14 cellular contexts compared by ENCODE assay signal in the genomic region with DNA sequence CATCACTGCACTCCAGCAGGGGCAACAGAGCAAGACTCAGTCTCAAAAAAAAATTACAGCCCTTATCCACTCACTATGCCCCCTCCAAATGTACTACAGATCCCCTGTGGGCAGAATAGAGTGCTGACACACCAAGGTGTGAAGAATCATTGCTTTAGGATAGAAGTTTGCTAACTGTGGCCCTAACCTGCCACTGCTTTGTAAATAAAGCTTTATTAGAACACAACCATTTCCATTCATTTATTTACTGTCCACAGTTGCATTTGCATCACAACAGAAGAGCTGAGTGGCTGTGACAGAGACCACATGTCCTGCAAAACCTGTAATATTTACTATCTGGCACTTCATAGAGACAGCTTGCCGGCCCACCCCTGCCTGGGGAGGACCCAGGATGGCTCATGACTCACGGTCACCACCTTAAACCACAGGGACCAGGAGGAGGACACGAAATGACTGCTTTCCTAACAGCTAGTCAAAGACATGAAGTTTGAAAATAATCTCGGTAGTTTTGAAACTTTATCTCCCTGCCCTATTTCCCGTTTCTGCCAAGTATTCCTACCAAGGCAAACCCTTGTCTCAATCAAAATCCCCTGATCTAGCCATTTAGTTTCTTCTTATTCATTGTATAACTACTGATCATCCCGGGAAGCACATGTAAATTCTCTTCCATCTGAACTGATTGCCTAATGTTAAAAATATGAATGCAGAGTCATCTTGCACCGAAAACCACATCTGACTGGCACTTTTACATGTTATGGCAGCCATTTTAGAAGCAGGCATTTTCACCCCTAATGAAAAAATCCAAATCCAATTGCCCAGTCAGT.
DNase-seq lines count a peak whose midpoint lies in the region; ATAC-seq, FAIRE-seq and TF ChIP-seq lines count a peak whose summit lies in the region.
"Had no signal": no experiment of that assay in that cellular context is flagged by ENCODE, and none has a peak within 500 bp of the region (broad histone marks: within the 10 kb centered on the region; RNA-seq: fewer than 3 reads in every experiment).

No MANE protein-coding gene starts in this region.

- H3K4me2 ChIP-seq in PC-3 (ENCODE audit: low read length), result peak overlapping the region; percentile 62

- H2AFZ ChIP-seq in PC-3 (ENCODE audit: low read length), result peak overlapping the region; percentile 59

- ATAC-seq in PC-3, result peak; percentile 85
- ATAC-seq in GM18502 (IDR thresholded peaks at IDR 0.05; ENCODE audit: poor library complexity, unreplicated experiment), result no peak
- no peak for ATAC-seq in heart left ventricle

- no peaks in the 10 kb centered on the region for H3K9me2 ChIP-seq in PC-3 (replicated peaks; ENCODE audit: low read length)

- H3K79me2 ChIP-seq in PC-3 (ENCODE audit: low read length), result no peaks in the 10 kb centered on the region

- CTCF ChIA-PET in PC-3 (lab: Charles Lee), result no interaction called here

- no TSS peak for BruUV-seq in PC-3 (replicated peaks; lab: Mats Ljungman, UMichigan)

- 76 to 80% (median 79%) methylated on average over 7 of the region's 7 CpGs for WGBS in heart left ventricle, 4 donors

- POLR2A ChIA-PET in PC-3 (lab: Charles Lee; ENCODE audit: unreplicated experiment), result no interaction called here

- H3K4me3 ChIP-seq in PC-3 (ENCODE audit: low read length), result peak overlapping the region; percentile 11; the same call in 1 of the 2 replicates
- no peak overlapping the region for H3K4me3 ChIP-seq in heart left ventricle
- H3K4me3 ChIP-seq: cardiac muscle cell, spleen, thoracic aorta had no signal

- TF ChIP-seq POLR2A in GM12892 (IDR thresholded peaks at IDR 0.05; ENCODE audit: low read depth, low read length) (no peak), heart left ventricle (IDR thresholded peaks at IDR 0.05) (no peak)

- DNase-seq in GM12892 (ENCODE audit: insufficient read length), result no peak
- DNase-seq in PC-3, result peak; percentile 77
- DNase-seq in epidermal melanocyte (ENCODE audit: insufficient read length, low spot score), result peak; percentile 42
- peak; percentile 67 for DNase-seq in stromal cell of bone marrow (ENCODE audit: low read depth)
- no peak for DNase-seq in GOT3 (lab: John Stamatoyannopoulos, UW)
- DNase-seq in heart left ventricle, result no peak
- DNase-seq: activated CD4-positive, CD25-positive, alpha-beta regulatory T cell treated with anti-CD3 and anti-CD28 coated beads, Interleukin-2, amount 50 U/mL, for 72 hours; Caco-2; NCI-H2171; spleen had no signal

- H3K36me3 ChIP-seq in PC-3 (ENCODE audit: low read depth, low read length) (no peaks in the 10 kb centered on the region), heart left ventricle (no peaks in the 10 kb centered on the region)
- H3K36me3 ChIP-seq: cardiac muscle cell, spleen, thoracic aorta had no signal

- H3K4me1 ChIP-seq in PC-3 (ENCODE audit: insufficient read depth, low read length), result peaks cover 18% of the 10 kb centered on the region
- H3K4me1 ChIP-seq in heart left ventricle, result peaks cover 0 to 26% (median 0%) of the 10 kb centered on the region in 12 donors
- H3K4me1 ChIP-seq: spleen had no signal

- peak overlapping the region; percentile 39 for H3K9ac ChIP-seq in PC-3 (ENCODE audit: low read length)

- peak; percentile 24 for FAIRE-seq in GM12892 (lab: Jason Lieb, UNC)
- FAIRE-seq: endothelial cell of umbilical vein had no signal

- H3K27me3 ChIP-seq in PC-3 (ENCODE audit: low read length) (no peaks in the 10 kb centered on the region), heart left ventricle (no peaks in the 10 kb centered on the region)
- H3K27me3 ChIP-seq: cardiac muscle cell, spleen had no signal

- no peaks in the 10 kb centered on the region for H4K20me1 ChIP-seq in PC-3 (ENCODE audit: low read length)

- no peaks in the 10 kb centered on the region for H3F3A ChIP-seq in PC-3 (ENCODE audit: low read length, unreplicated experiment)

- peak overlapping the region; percentile 81 for H3K27ac ChIP-seq in PC-3 (ENCODE audit: low read length)
- no peak overlapping the region for H3K27ac ChIP-seq in heart left ventricle
- H3K27ac ChIP-seq: cardiac muscle cell, spleen, thoracic aorta had no signal

- H3K9me3 ChIP-seq in PC-3 (ENCODE audit: low read length), result no peaks in the 10 kb centered on the region
- peaks cover 0 to 8% (median 0%) of the 10 kb centered on the region in 12 donors for H3K9me3 ChIP-seq in heart left ventricle
- H3K9me3 ChIP-seq: Caco-2, thoracic aorta had no signal

- intact Hi-C loops in PC-3 (cut with micrococcal nuclease) (no loop called here), heart left ventricle (cut with DNase I) (no loop called here)

- TF ChIP-seq CTCF in PC-3 (conservative IDR thresholded peaks at IDR 0.05; ENCODE audit: low read depth, low read length) (no peak), heart left ventricle (IDR thresholded peaks at IDR 0.05) (no peak)

Comparison
In these comparisons a context has a peak if more than half of its experiments do, and no peak if none do; other contexts are left out.
1. DNase-seq: peak in PC-3 (single experiment), epidermal melanocyte (single experiment) and stromal cell of bone marrow (single experiment); none in GM12892 (single experiment), GOT3 (single experiment) and heart left ventricle (0 of 5).